ENCODE assay signal across 8 cellular contexts in genomic region chr5:1003296-1003937, GRCh38. TPM values are rescaled to one million over a fixed set of nuclear protein-coding genes. Genes with fewer than 3 reads are reported as not detected.
A peak's percentile ranks its signal among the peaks of the same experiment; 100 is the strongest.
DNase-seq lines count a peak whose midpoint lies in the region; ATAC-seq, FAIRE-seq and TF ChIP-seq lines count a peak whose summit lies in the region.

No MANE protein-coding gene starts in this region.

- no peak for FAIRE-seq in K562 (lab: Jason Lieb, UNC)

- no TSS peak for BruUV-seq in K562 (replicated peaks; lab: Mats Ljungman, UMichigan)

- no peaks in the 10 kb centered on the region for H3K79me2 ChIP-seq in H9 (ENCODE audit: insufficient read depth, low read length)
- no peaks in the 10 kb centered on the region for H3K79me2 ChIP-seq in K562 (ENCODE audit: control insufficient read depth, insufficient read depth, low read length)
- no peaks in the 10 kb centered on the region for H3K79me2 ChIP-seq in osteoblast (ENCODE audit: insufficient read depth, low read length)

- H3K4me3 ChIP-seq in K562 (no peak overlapping the region), osteoblast (ENCODE audit: insufficient read depth, low read length) (no peak overlapping the region)

- H4K5ac ChIP-seq in H9 (ENCODE audit: insufficient read length, low read depth, low read length) = no peak overlapping the region

- ATAC-seq in K562 (no peak), GM21723 (IDR thresholded peaks at IDR 0.05; ENCODE audit: unreplicated experiment) (no peak), GM21576 (IDR thresholded peaks at IDR 0.05; ENCODE audit: unreplicated experiment) (no peak)

- in situ Hi-C loops in K562 (cut with MboI) = no loop called here

- H2BK12ac ChIP-seq in H9 (ENCODE audit: insufficient read length, low read depth, low read length) = no peak overlapping the region

- H2BK15ac ChIP-seq in H9 (ENCODE audit: low read depth, low read length) = no peak overlapping the region

- H2AK5ac ChIP-seq in H9 (ENCODE audit: insufficient read length, low read length) = no peak overlapping the region

- TF ChIP-seq RAD21 in K562 (CRISPR knock-in tag; conservative IDR thresholded peaks at IDR 0.05 in 1 of 2, IDR thresholded peaks at IDR 0.05 in 1 of 2) = no peak

- CTCF ChIA-PET in K562 (lab: Yijun Ruan, JAX; ENCODE audit: low intra/inter-chr PET ratio) = interaction anchor here (1.1 kb wide), 1 partner anchor 166 kb away, joined by 3 read pairs; no protein-coding TSS in a partner anchor

- DNase-seq in H9 = no peak
- DNase-seq in NCI-H2171 (lab: John Stamatoyannopoulos, UW) = peak; percentile 56
- no peak for DNase-seq in K562 (ENCODE audit: extremely low read depth in 1 of 4, low spot score in 3 of 4)
- DNase-seq in osteoblast (ENCODE audit: insufficient read length, low spot score, missing footprints) = peak; percentile 85
- no peak for DNase-seq in hypothalamus (lab: John Stamatoyannopoulos, UW)
- DNase-seq in islet precursor cell = no peak

- H3K14ac ChIP-seq in H9 (ENCODE audit: insufficient read depth, low read length) = no peak overlapping the region

- H4K8ac ChIP-seq in H9 (replicated peaks; ENCODE audit: insufficient read length, low read depth, low read length) = no peak overlapping the region

- H3T11ph ChIP-seq in H9 (ENCODE audit: low read length) = no peak overlapping the region

- H3K9ac ChIP-seq in H9 (ENCODE audit: extremely low read depth, insufficient read length, low read length) (no peak overlapping the region), K562 (ENCODE audit: insufficient read depth in 1 of 2, low read depth in 2 of 2, low read length in 2 of 2) (0 out of 4 replicates have a peak overlapping the region, but pooled peaks of 1 of the 2 experiments have one; percentile 60)

- H3K27me3 Mint-ChIP-seq in H9 (ENCODE audit: low read depth) = peaks cover 70% of the 10 kb centered on the region

- H2BK5ac ChIP-seq in H9 (ENCODE audit: insufficient read length, low read length) = no peak overlapping the region

- H3K4me1 Mint-ChIP-seq in H9 = peaks cover 11 to 15% of the 10 kb centered on the region in 2 experiments

- peaks cover 10% of the 10 kb centered on the region for H3K23me2 ChIP-seq in H9 (ENCODE audit: insufficient read length, low read depth, low read length, poor library complexity, severe bottlenecking)

- H3K4me2 ChIP-seq in H9 (ENCODE audit: insufficient read depth, insufficient read length, low read length) (no peak overlapping the region), K562 (ENCODE audit: insufficient read depth, low read length) (0 out of 2 replicates have a peak overlapping the region, but pooled peaks have one; percentile 35), osteoblast (ENCODE audit: insufficient read depth, low read length) (no peak overlapping the region)

- no peak overlapping the region for H3K27ac Mint-ChIP-seq in H9

- intact Hi-C loops in K562 (cut with micrococcal nuclease) = no loop called here

- H3K9me3 Mint-ChIP-seq in H9 = no peaks in the 10 kb centered on the region

- H3K56ac ChIP-seq in H9 (ENCODE audit: insufficient read length, low read depth, low read length) = no peak overlapping the region

- POLR2A ChIA-PET in K562 (lab: Yijun Ruan, JAX) = no interaction called here

- H3K4me3 Mint-ChIP-seq in H9 = peak overlapping the region; percentile 34 to 42; a peak in 4 of 5 replicates

- H4K91ac ChIP-seq in H9 (ENCODE audit: insufficient read length, low read depth, low read length) = no peak overlapping the region

- no peaks in the 10 kb centered on the region for H3K4me1 ChIP-seq in H9 (ENCODE audit: insufficient read depth, low read length)
- peaks cover 0 to 32% of the 10 kb centered on the region in 2 experiments; a peak in 3 of 5 replicates for H3K4me1 ChIP-seq in K562 (replicated peaks in 1 of 2; ENCODE audit: control insufficient read depth in 2 of 2, insufficient read depth in 2 of 2, low read length in 2 of 2)
- H3K4me1 ChIP-seq in osteoblast (ENCODE audit: insufficient read depth, low read length) = no peaks in the 10 kb centered on the region

- H4K20me1 ChIP-seq in H9 (ENCODE audit: control insufficient read depth, insufficient read depth, insufficient read length) = no peaks in the 10 kb centered on the region
- peaks cover 37% of the 10 kb centered on the region; the same call in 1 of the 2 replicates for H4K20me1 ChIP-seq in K562 (replicated peaks; ENCODE audit: control insufficient read depth, insufficient read depth, low read length)
- no peaks in the 10 kb centered on the region for H4K20me1 ChIP-seq in osteoblast (ENCODE audit: insufficient read depth, low read length)

- TF ChIP-seq CTCF in H9 (conservative IDR thresholded peaks at IDR 0.05) = no peak
- TF ChIP-seq CTCF in K562 (IDR thresholded peaks at IDR 0.05 in 2 of 3, conservative IDR thresholded peaks at IDR 0.05 in 1 of 3; ENCODE audit: insufficient read depth in 2 of 3, low read depth in 1 of 3, low read length in 3 of 3) = no peak
- TF ChIP-seq CTCF in osteoblast (IDR thresholded peaks at IDR 0.05; ENCODE audit: extremely low read depth, low read depth, low read length) = no peak

- H3K79me1 ChIP-seq in H9 (ENCODE audit: insufficient read depth, low read depth, low read length, poor library complexity, severe bottlenecking) = no peaks in the 10 kb centered on the region

- no CpG with 5 or more reads among the region's 21 CpGs for WGBS in H9 (ENCODE audit: extremely low coverage, insufficient read length, low lambda C conversion rate)
- WGBS in K562 (ENCODE audit: insufficient coverage, low coverage, missing lambda C conversion rate) = 15% methylated on average over 21 of the region's 21 CpGs

- no peak overlapping the region for H3K27ac ChIP-seq in H9 (ENCODE audit: insufficient read length, low read depth, low read length)
- no peak overlapping the region for H3K27ac ChIP-seq in K562 (ENCODE audit: extremely low read depth, low read depth, low read length)
- no peak overlapping the region for H3K27ac ChIP-seq in osteoblast (ENCODE audit: low read depth, low read length)

- no peaks in the 10 kb centered on the region for H3K9me1 ChIP-seq in K562 (ENCODE audit: control insufficient read depth, insufficient read depth, low read length)

- no peak overlapping the region for H3K4ac ChIP-seq in H9 (ENCODE audit: low read depth, low read length)

- H3K36me3 Mint-ChIP-seq in H9 (ENCODE audit: insufficient read depth in 1 of 3, low read depth in 3 of 3) = no peaks in the 10 kb centered on the region; a peak in 1 of 7 replicates

- no peak overlapping the region for H2BK120ac ChIP-seq in H9 (ENCODE audit: low read depth, low read length, poor library complexity, severe bottlenecking)

- H2BK20ac ChIP-seq in H9 (ENCODE audit: low read depth, low read length, poor library complexity, severe bottlenecking) = no peak overlapping the region

- H3K18ac ChIP-seq in H9 (ENCODE audit: insufficient read length, low read depth, low read length) = no peak overlapping the region

- H3K27me3 ChIP-seq in H9 (ENCODE audit: insufficient read depth, low read length) (peaks cover 15% of the 10 kb centered on the region; the same call in 1 of the 2 replicates), K562 (ENCODE audit: control insufficient read depth in 2 of 2, insufficient read depth in 2 of 2, low read length in 2 of 2) (peaks cover 39 to 88% of the 10 kb centered on the region in 2 experiments), osteoblast (ENCODE audit: insufficient read depth, low read length) (peaks cover 69% of the 10 kb centered on the region)

- no peak overlapping the region for H3K23ac ChIP-seq in H9 (ENCODE audit: insufficient read length, low read depth, low read length)

- no peak for TF ChIP-seq POLR2A in K562 (conservative IDR thresholded peaks at IDR 0.05)

- H2AFZ ChIP-seq in H9 (ENCODE audit: low read length) (no peak overlapping the region), K562 (ENCODE audit: low read depth, low read length) (no peak overlapping the region), osteoblast (ENCODE audit: low read length) (no peak overlapping the region)

- H3K36me3 ChIP-seq in K562 (ENCODE audit: control insufficient read depth, insufficient read depth, low read length) = no peaks in the 10 kb centered on the region
- H3K36me3 ChIP-seq in osteoblast (ENCODE audit: insufficient read depth, low read length) = no peaks in the 10 kb centered on the region

- H3K9me3 ChIP-seq in H9 (ENCODE audit: control insufficient read depth, low read depth, low read length) = no peaks in the 10 kb centered on the region
- no peaks in the 10 kb centered on the region for H3K9me3 ChIP-seq in K562 (replicated peaks; ENCODE audit: control insufficient read depth, insufficient read depth, low read depth, low read length)
- H3K9me3 ChIP-seq in osteoblast (ENCODE audit: low read depth, low read length) = no peaks in the 10 kb centered on the region

- no peak for TF ChIP-seq EP300 in K562 (IDR thresholded peaks at IDR 0.05; ENCODE audit: low read length)

TF ChIP-seq in K562, 482 proteins besides CTCF, POLR2A, EP300 and RAD21 (continues in another document):
- TF ChIP-seq HLTF (IDR thresholded peaks at IDR 0.05) = no peak

RNA-seq across cellular contexts. Expression of gene NKD2, which starts 5.2 kb away (rescaled TPM):
- 7.3 and 7.7 TPM in 2 replicates for total RNA-seq in H9 (2021)
- total RNA-seq in K562 (2011; cell fraction: chromatin; rRNA removed; ENCODE audit: low replicate concordance) = 0.55 and 2.0 TPM in 2 replicates
- 0.67 and 1.7 TPM in 2 replicates for total RNA-seq in K562 (2011; cell fraction: nucleolus; rRNA removed)
- 0.37 TPM in 1 of 2 replicates, not detected in the other for total RNA-seq in K562 (2011; cell fraction: nucleoplasm; rRNA removed)
- 0.12 and 0.64 TPM in 2 replicates for total RNA-seq in K562 (2014; rRNA removed)
- total RNA-seq in K562 (2014; rRNA removed; fragmentation: Illumina TruSeq; extraction: Trizol) = not detected in 2 replicates
- total RNA-seq in K562 (2015; rRNA removed; fragmentation: Illumina TruSeq; extraction: Trizol) = not detected in 2 replicates
- total RNA-seq in K562 (2021) = 0.35 and 0.38 TPM in 2 replicates
- polyA plus RNA-seq in K562 (2011; rRNA removed) = 0.20 and 0.65 TPM in 2 replicates
- polyA plus RNA-seq in K562 (2011; cell fraction: cytosol; rRNA removed) = 0.29 TPM in 1 of 2 replicates, not detected in the other
- polyA plus RNA-seq in K562 (2011; cell fraction: nucleus; rRNA removed) = 3.0 and 5.0 TPM in 2 replicates
- 0.16 and 0.98 TPM in 2 replicates for polyA plus RNA-seq in K562 (2012)
- polyA plus RNA-seq in K562 (2014; fragmentation: Illumina TruSeq; extraction: Trizol) = not detected in 2 replicates
- polyA plus RNA-seq in K562 (2014; fragmentation: Nextera tagmentation; extraction: Ambion mirVana) = not detected
- polyA plus RNA-seq in K562 (2014; rRNA removed) = 0.09 TPM in 1 of 2 replicates, not detected in the other
- not detected in 2 replicates for polyA minus RNA-seq in K562 (2011; rRNA and poly(A)+ RNA removed)
- 1.3 TPM in 1 of 2 replicates, not detected in the other for polyA minus RNA-seq in K562 (2011; cell fraction: cytosol; rRNA and poly(A)+ RNA removed)
- 1.00 and 1.3 TPM in 2 replicates for polyA minus RNA-seq in K562 (2011; cell fraction: nucleus; rRNA and poly(A)+ RNA removed)
- total RNA-seq in osteoblast = under 0.01 TPM in 1 of 2 replicates, not detected in the other

Comparison
In these comparisons a context has a peak if more than half of its experiments do, and no peak if none do; other contexts are left out.
1. DNase-seq: peak in NCI-H2171 (single experiment) and osteoblast (single experiment); none in H9 (single experiment), K562 (0 of 4), hypothalamus (0 of 51) and islet precursor cell (single experiment).